8 cellular contexts compared by ENCODE assay signal in genomic region chr9:122092611-122093506, GRCh38. TPM values are rescaled to one million over a fixed set of nuclear protein-coding genes. Genes with fewer than 3 reads are reported as not detected.
DNase-seq lines count a peak whose midpoint lies in the region; ATAC-seq, FAIRE-seq and TF ChIP-seq lines count a peak whose summit lies in the region.

Gene TTLL11, minus strand, starts transcription at chr9:122093308. Its CDS starts 160 bp downstream, at chr9:122093148.

- peaks cover 8% of the 10 kb centered on the region for H3K79me2 ChIP-seq in HepG2 (ENCODE audit: insufficient read depth, low read length)

- H3K27me3 Mint-ChIP-seq in activated CD4-positive, alpha-beta T cell treated with anti-CD3 and anti-CD28 coated beads, Interleukin-2, amount 10 ng/mL, durations not matched to agents 7 days and 5 days, result peaks cover 17% of the 10 kb centered on the region
- H3K27me3 Mint-ChIP-seq in dendritic cell treated with granulocyte-macrophage colony-stimulating factor and Interleukin-4, amounts not matched to agents 40 ng/mL and 50 ng/mL, for 4 days, result peaks cover 20% of the 10 kb centered on the region

- TF ChIP-seq POLR2A in HepG2 (IDR thresholded peaks at IDR 0.05; ENCODE audit: insufficient read depth in 1 of 2, low read depth in 2 of 2, low read length in 2 of 2), result peak; percentile 35 to 48; a peak in 1 of 4 replicates

- CTCF ChIA-PET in activated CD4-positive, alpha-beta T cell treated with anti-CD3 and anti-CD28 coated beads, Interleukin-2, amount 10 ng/mL, durations not matched to agents 7 days and 5 days (lab: Charles Lee), result interaction anchor here (0.6 to 2.1 kb wide), 4 partner anchors 9 to 356 kb away, joined by 3 to 14 read pairs (median 4); no protein-coding TSS in a partner anchor
- CTCF ChIA-PET in HepG2 (lab: Yijun Ruan, JAX; ENCODE audit: low intra/inter-chr PET ratio, low total read pairs), result no interaction called here

- BruUV-seq in HepG2 (replicated peaks; lab: Mats Ljungman, UMichigan), result no TSS peak

- peaks cover 0 to 52% (median 36%) of the 10 kb centered on the region in 11 experiments; a peak in 15 of 22 replicates for H4K20me1 ChIP-seq in BLaER1 treated with 17β-estradiol and CSF1 and Interleukin-3, amounts not matched to agents 10 nM and 100 nM
- no peaks in the 10 kb centered on the region for H4K20me1 ChIP-seq in HepG2 (ENCODE audit: insufficient read depth, low read length)

- FAIRE-seq in HepG2 (lab: Jason Lieb, UNC), result peak; percentile 23

- POLR2A ChIA-PET in activated CD4-positive, alpha-beta T cell treated with anti-CD3 and anti-CD28 coated beads, Interleukin-2, amount 10 ng/mL, durations not matched to agents 7 days and 5 days (lab: Charles Lee), result no interaction called here
- POLR2A ChIA-PET in HepG2 (lab: Yijun Ruan, JAX), result no interaction called here

- intact Hi-C loops in dendritic cell treated with granulocyte-macrophage colony-stimulating factor and Interleukin-4, amounts not matched to agents 40 ng/mL and 50 ng/mL, for 4 days (cut with micrococcal nuclease), result loop anchor here (1.0 to 5.0 kb wide), 3 partner anchors 66 to 814 kb away; partner anchors contain the start of genes MORN5, MRRF, NDUFA8 and RBM18
- intact Hi-C loops in HepG2 (cut with micrococcal nuclease; ENCODE audit: unreplicated experiment), result no loop called here

- no peaks in the 10 kb centered on the region for H3K27me3 ChIP-seq in BLaER1 treated with 17β-estradiol and CSF1 and Interleukin-3, amounts not matched to agents 10 nM and 100 nM
- no peaks in the 10 kb centered on the region; a peak in 1 of 5 replicates for H3K27me3 ChIP-seq in HepG2 (ENCODE audit: control insufficient read depth in 1 of 2, insufficient read depth in 2 of 2, low read length in 2 of 2)

- no peaks in the 10 kb centered on the region for H3K9me3 Mint-ChIP-seq in activated CD4-positive, alpha-beta T cell treated with anti-CD3 and anti-CD28 coated beads, Interleukin-2, amount 10 ng/mL, durations not matched to agents 7 days and 5 days
- H3K9me3 Mint-ChIP-seq in dendritic cell treated with granulocyte-macrophage colony-stimulating factor and Interleukin-4, amounts not matched to agents 40 ng/mL and 50 ng/mL, for 4 days, result no peaks in the 10 kb centered on the region

- peaks cover 38% of the 10 kb centered on the region for H3K4me1 Mint-ChIP-seq in activated CD4-positive, alpha-beta T cell treated with anti-CD3 and anti-CD28 coated beads, Interleukin-2, amount 10 ng/mL, durations not matched to agents 7 days and 5 days
- H3K4me1 Mint-ChIP-seq in dendritic cell treated with granulocyte-macrophage colony-stimulating factor and Interleukin-4, amounts not matched to agents 40 ng/mL and 50 ng/mL, for 4 days (ENCODE audit: low read depth), result peaks cover 52% of the 10 kb centered on the region

- no peaks in the 10 kb centered on the region for H3K9me3 ChIP-seq in BLaER1 treated with 17β-estradiol and CSF1 and Interleukin-3, amounts not matched to agents 10 nM and 100 nM (replicated peaks in 1 of 11)
- H3K9me3 ChIP-seq in HepG2 (ENCODE audit: low read length), result no peaks in the 10 kb centered on the region

- peak within 1 kb of the TSS; percentile 81 for H3K27ac Mint-ChIP-seq in activated CD4-positive, alpha-beta T cell treated with anti-CD3 and anti-CD28 coated beads, Interleukin-2, amount 10 ng/mL, durations not matched to agents 7 days and 5 days
- H3K27ac Mint-ChIP-seq in dendritic cell treated with granulocyte-macrophage colony-stimulating factor and Interleukin-4, amounts not matched to agents 40 ng/mL and 50 ng/mL, for 4 days, result peak within 1 kb of the TSS; percentile 65

- peak within 1 kb of the TSS; percentile 13 to 76 (median 69); a peak in 21 of 22 replicates for H3K27ac ChIP-seq in BLaER1 treated with 17β-estradiol and CSF1 and Interleukin-3, amounts not matched to agents 10 nM and 100 nM
- peak within 1 kb of the TSS; percentile 46 for H3K27ac ChIP-seq in HepG2 (ENCODE audit: extremely low read length, insufficient read depth, low read length)

- H3K4me2 ChIP-seq in BLaER1 treated with 17β-estradiol and CSF1 and Interleukin-3, amounts not matched to agents 10 nM and 100 nM, result peak within 1 kb of the TSS; percentile 91 to 100 (median 95)
- H3K4me2 ChIP-seq in HepG2 (ENCODE audit: low read depth, low read length), result peak within 1 kb of the TSS; percentile 97

- DNase-seq in NCI-H526 (lab: John Stamatoyannopoulos, UW), result peak; percentile 36 to 93
- DNase-seq in activated CD4-positive, alpha-beta T cell treated with anti-CD3 and anti-CD28 coated beads, Interleukin-2, amount 10 ng/mL, durations not matched to agents 7 days and 5 days, result peak; percentile 97
- DNase-seq in HepG2 (ENCODE audit: low spot score), result peak; percentile 85
- peak; percentile 94 to 95 for DNase-seq in stimulated activated CD4-positive, alpha-beta T cell treated with anti-CD3 and anti-CD28 coated beads, Interleukin-2, amount 100 ng/mL, for 48 hours

- in situ Hi-C loops in HepG2 (cut with HindIII; ENCODE audit: extremely low pct_ligation_motif_present, low pct_unique_long_range_greater_than_20kb), result loop anchor here (10.0 kb wide), 1 partner anchor 362 kb away; no protein-coding TSS in a partner anchor

- peaks cover 0 to 15% (median 3%) of the 10 kb centered on the region in 11 experiments; a peak in 1 of 22 replicates for H3K36me3 ChIP-seq in BLaER1 treated with 17β-estradiol and CSF1 and Interleukin-3, amounts not matched to agents 10 nM and 100 nM
- H3K36me3 ChIP-seq in HepG2 (replicated peaks in 1 of 2; ENCODE audit: control insufficient read depth in 1 of 2, insufficient read depth in 2 of 2, low read length in 2 of 2), result peaks cover 2 to 3% of the 10 kb centered on the region in 2 experiments; a peak in 1 of 5 replicates

- WGBS in HepG2 (ENCODE audit: low lambda C conversion rate), result 2% methylated on average over 10 of the region's 98 CpGs

- no peak; the same call in 1 of the 2 replicates for TF ChIP-seq RAD21 in HepG2 (CRISPR knock-in tag; IDR thresholded peaks at IDR 0.05)

- TF ChIP-seq CTCF in HepG2 (CRISPR knock-in tag; IDR thresholded peaks at IDR 0.05), result no peak

- H3K4me1 ChIP-seq in BLaER1 treated with 17β-estradiol and CSF1 and Interleukin-3, amounts not matched to agents 10 nM and 100 nM, result peaks cover 19 to 39% (median 27%) of the 10 kb centered on the region in 10 experiments
- H3K4me1 ChIP-seq in HepG2 (ENCODE audit: insufficient read depth, low read length), result peaks cover 56% of the 10 kb centered on the region

- H3K9ac ChIP-seq in BLaER1 treated with 17β-estradiol and CSF1 and Interleukin-3, amounts not matched to agents 10 nM and 100 nM, result peak within 1 kb of the TSS; percentile 78 to 89 (median 86)
- H3K9ac ChIP-seq in HepG2 (ENCODE audit: insufficient read depth, low read depth, low read length), result peak within 1 kb of the TSS; percentile 73

- H3K4me3 ChIP-seq in BLaER1 treated with 17β-estradiol and CSF1 and Interleukin-3, amounts not matched to agents 10 nM and 100 nM, result peak within 1 kb of the TSS; percentile 88 to 98 (median 94)
- H3K4me3 ChIP-seq in HepG2 (replicated peaks in 1 of 3; ENCODE audit: insufficient read depth in 1 of 3, low read depth in 2 of 3, low read length in 3 of 3), result peak within 1 kb of the TSS; percentile 69 to 95 (median 80)

- no peaks in the 10 kb centered on the region for H3K36me3 Mint-ChIP-seq in activated CD4-positive, alpha-beta T cell treated with anti-CD3 and anti-CD28 coated beads, Interleukin-2, amount 10 ng/mL, durations not matched to agents 7 days and 5 days (ENCODE audit: low read depth)
- no peaks in the 10 kb centered on the region for H3K36me3 Mint-ChIP-seq in dendritic cell treated with granulocyte-macrophage colony-stimulating factor and Interleukin-4, amounts not matched to agents 40 ng/mL and 50 ng/mL, for 4 days (ENCODE audit: low read depth)

- TF ChIP-seq EP300 in HepG2 (IDR thresholded peaks at IDR 0.05; ENCODE audit: low read depth in 2 of 2, low read length in 2 of 2) (no peak), HepG2 (CRISPR knock-in tag; IDR thresholded peaks at IDR 0.05; ENCODE audit: borderline replicate concordance) (no peak)

- no peak within 1 kb of the TSS for H2AFZ ChIP-seq in HepG2 (ENCODE audit: low read length)

- H3K4me3 Mint-ChIP-seq in activated CD4-positive, alpha-beta T cell treated with anti-CD3 and anti-CD28 coated beads, Interleukin-2, amount 10 ng/mL, durations not matched to agents 7 days and 5 days, result peak within 1 kb of the TSS; percentile 84
- H3K4me3 Mint-ChIP-seq in dendritic cell treated with granulocyte-macrophage colony-stimulating factor and Interleukin-4, amounts not matched to agents 40 ng/mL and 50 ng/mL, for 4 days, result peak within 1 kb of the TSS; percentile 82

- peak; percentile 81 for ATAC-seq in GM19328 (IDR thresholded peaks at IDR 0.05; ENCODE audit: unreplicated experiment)
- peak; percentile 77 for ATAC-seq in HG03469 (IDR thresholded peaks at IDR 0.05; ENCODE audit: unreplicated experiment)
- peak; percentile 90 for ATAC-seq in HepG2

TF ChIP-seq in HepG2, 621 proteins besides CTCF, POLR2A, EP300 and RAD21 (continues in another document):
- TF ChIP-seq BORCS8-MEF2B (CRISPR knock-in tag; IDR thresholded peaks at IDR 0.05), result no peak; the same call in 1 of the 2 replicates
- no peak for TF ChIP-seq ZNF296 (CRISPR knock-in tag; conservative IDR thresholded peaks at IDR 0.05)

RNA-seq across cellular contexts. Expression of gene TTLL11, which starts in this region (rescaled TPM):
- 1 to 10 TPM; 2.6 to 3.1 TPM for total RNA-seq in activated CD4-positive, alpha-beta T cell treated with anti-CD3 and anti-CD28 coated beads, Interleukin-2, amount 10 ng/mL, durations not matched to agents 7 days and 5 days
- 3.1 and 4.5 TPM in 2 replicates for total RNA-seq in HepG2 (2016; rRNA removed; fragmentation: Illumina TruSeq; extraction: Trizol)
- 4.2 and 4.4 TPM in 2 replicates for total RNA-seq in HepG2 (2016; cell fraction: cytosol; rRNA removed; fragmentation: Illumina TruSeq; extraction: Trizol; ENCODE audit: low read depth)
- total RNA-seq in HepG2 (2016; cell fraction: insoluble cytoplasmic fraction; rRNA removed; fragmentation: Illumina TruSeq; extraction: Trizol), result 3.2 and 4.0 TPM in 2 replicates
- 8.0 and 8.2 TPM in 2 replicates for total RNA-seq in HepG2 (2016; cell fraction: membrane; rRNA removed; fragmentation: Illumina TruSeq; extraction: Trizol)
- total RNA-seq in HepG2 (2016; cell fraction: nucleus; rRNA removed; fragmentation: Illumina TruSeq; extraction: Trizol), result 3.4 and 4.1 TPM in 2 replicates
- 5.2 and 6.4 TPM in 2 replicates for polyA plus RNA-seq in HepG2 (2011; rRNA removed)
- 4.2 and 5.3 TPM in 2 replicates for polyA plus RNA-seq in HepG2 (2011; cell fraction: cytosol; rRNA removed)
- polyA plus RNA-seq in HepG2 (2011; cell fraction: nucleus; rRNA removed), result 2.5 and 3.8 TPM in 2 replicates
- polyA plus RNA-seq in HepG2 (2012), result 3.5 and 4.2 TPM in 2 replicates
- polyA plus RNA-seq in HepG2 (2016; cell fraction: cytosol; fragmentation: Illumina TruSeq; extraction: Trizol; ENCODE audit: low read depth), result 4.5 and 4.7 TPM in 2 replicates
- polyA plus RNA-seq in HepG2 (2016; cell fraction: insoluble cytoplasmic fraction; fragmentation: Illumina TruSeq; extraction: Trizol; ENCODE audit: low read depth), result 4.7 and 6.7 TPM in 2 replicates
- 6.6 and 8.0 TPM in 2 replicates for polyA plus RNA-seq in HepG2 (2016; cell fraction: membrane; fragmentation: Illumina TruSeq; extraction: Trizol; ENCODE audit: low read depth)
- polyA plus RNA-seq in HepG2 (2016; cell fraction: nucleus; fragmentation: Illumina TruSeq; extraction: Trizol; ENCODE audit: insufficient read depth, low read depth), result 4.7 and 5.7 TPM in 2 replicates
- 3.5 and 6.7 TPM in 2 replicates for polyA minus RNA-seq in HepG2 (2011; rRNA and poly(A)+ RNA removed; ENCODE audit: low replicate concordance)
- 2.0 and 2.5 TPM in 2 replicates for polyA minus RNA-seq in HepG2 (2011; cell fraction: cytosol; rRNA and poly(A)+ RNA removed)
- 3.3 and 5.3 TPM in 2 replicates for polyA minus RNA-seq in HepG2 (2011; cell fraction: nucleus; rRNA and poly(A)+ RNA removed)

Comparison
In these comparisons a context has a peak if more than half of its experiments do, and no peak if none do; other contexts are left out.
1. Peak in every context shown above with its lines: DNase-seq, ATAC-seq, H3K4me3 ChIP-seq and H3K27ac ChIP-seq.